In the genomic region with DNA sequence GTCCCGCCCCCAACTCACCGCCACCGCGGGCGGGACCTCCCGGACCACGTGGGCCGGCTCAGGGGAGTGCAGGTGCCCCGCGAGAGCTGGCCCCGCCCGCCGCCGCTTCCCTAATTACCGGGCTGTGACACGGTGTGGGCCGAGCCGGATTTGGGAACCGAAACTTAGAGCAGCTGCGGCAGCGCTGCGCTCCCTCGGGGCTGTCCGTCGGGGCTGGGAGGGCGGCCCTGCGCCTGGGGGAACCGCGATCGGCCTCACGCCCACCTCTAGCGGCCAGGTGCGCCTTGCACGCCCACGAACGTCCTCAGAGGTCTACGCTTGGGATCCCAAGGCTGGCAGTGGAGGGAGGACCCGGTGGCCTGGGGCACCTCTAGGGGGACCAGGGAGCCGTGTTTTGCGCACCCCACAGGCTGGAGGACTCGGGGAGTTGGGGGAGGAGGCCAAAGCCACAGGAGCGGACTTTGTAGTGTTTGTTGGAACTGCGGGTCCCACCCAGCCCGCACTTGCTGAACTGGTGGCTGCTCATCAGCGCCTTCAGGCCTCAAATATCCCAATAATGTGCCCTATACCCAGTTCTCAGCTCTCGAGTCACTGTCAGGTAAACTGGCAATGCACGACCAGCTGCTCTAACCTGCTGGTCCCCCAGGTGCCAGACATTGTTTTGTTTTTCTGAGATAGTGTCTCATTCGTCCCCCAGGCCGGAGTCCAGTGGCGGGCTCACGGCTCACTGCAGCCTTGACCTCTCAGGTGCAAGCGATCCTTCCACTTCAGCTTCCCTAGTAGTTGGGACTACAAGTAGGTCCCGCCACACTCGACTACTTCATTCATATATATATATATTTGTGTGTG, we compare ENCODE assay signal across 1 cellular context.
A peak's percentile ranks its signal among the peaks of the same experiment; 100 is the strongest.
TF ChIP-seq lines count a peak whose summit lies in the region.

No MANE protein-coding gene starts in this region.

TF ChIP-seq in HepG2, 621 proteins besides CTCF, POLR2A, EP300 and RAD21 (continued from another document and continues in another):
- TF ChIP-seq, protein P1, sequence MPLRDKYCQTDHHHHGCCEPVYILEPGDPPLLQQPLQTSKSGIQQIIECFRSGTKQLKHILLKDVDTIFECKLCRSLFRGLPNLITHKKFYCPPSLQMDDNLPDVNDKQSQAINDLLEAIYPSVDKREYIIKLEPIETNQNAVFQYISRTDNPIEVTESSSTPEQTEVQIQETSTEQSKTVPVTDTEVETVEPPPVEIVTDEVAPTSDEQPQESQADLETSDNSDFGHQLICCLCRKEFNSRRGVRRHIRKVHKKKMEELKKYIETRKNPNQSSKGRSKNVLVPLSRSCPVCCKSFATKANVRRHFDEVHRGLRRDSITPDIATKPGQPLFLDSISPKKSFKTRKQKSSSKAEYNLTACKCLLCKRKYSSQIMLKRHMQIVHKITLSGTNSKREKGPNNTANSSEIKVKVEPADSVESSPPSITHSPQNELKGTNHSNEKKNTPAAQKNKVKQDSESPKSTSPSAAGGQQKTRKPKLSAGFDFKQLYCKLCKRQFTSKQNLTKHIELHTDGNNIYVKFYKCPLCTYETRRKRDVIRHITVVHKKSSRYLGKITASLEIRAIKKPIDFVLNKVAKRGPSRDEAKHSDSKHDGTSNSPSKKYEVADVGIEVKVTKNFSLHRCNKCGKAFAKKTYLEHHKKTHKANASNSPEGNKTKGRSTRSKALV (CRISPR knock-in tag; IDR thresholded peaks at IDR 0.05), result no peak
- TF ChIP-seq ZNF83 (CRISPR knock-in tag; IDR thresholded peaks at IDR 0.05; ENCODE audit: borderline replicate concordance), result no peak
- peak; percentile 78; the same call in 1 of the 2 replicates for TF ChIP-seq HDAC1 (CRISPR knock-in tag; IDR thresholded peaks at IDR 0.05)
- no peak for TF ChIP-seq RXRB (CRISPR knock-in tag; IDR thresholded peaks at IDR 0.05; ENCODE audit: borderline replicate concordance)
- no peak for TF ChIP-seq SIX1 (CRISPR knock-in tag; IDR thresholded peaks at IDR 0.05; ENCODE audit: borderline replicate concordance)
- TF ChIP-seq ZNF570 (CRISPR knock-in tag; IDR thresholded peaks at IDR 0.05; ENCODE audit: borderline replicate concordance), result no peak
- peak; percentile 73; the same call in 1 of the 2 replicates for TF ChIP-seq ZNF746 (CRISPR knock-in tag; IDR thresholded peaks at IDR 0.05)
- peak; percentile 64; the same call in 1 of the 2 replicates for TF ChIP-seq NFE2L1 (CRISPR knock-in tag; IDR thresholded peaks at IDR 0.05; ENCODE audit: borderline replicate concordance)
- TF ChIP-seq ZNF510 (CRISPR knock-in tag; IDR thresholded peaks at IDR 0.05; ENCODE audit: low read depth), result 0 out of 2 replicates have a peak, but pooled peaks have one; percentile 32
- TF ChIP-seq TBX2 (CRISPR knock-in tag; IDR thresholded peaks at IDR 0.05; ENCODE audit: borderline replicate concordance), result peak; percentile 73
- TF ChIP-seq SKI (IDR thresholded peaks at IDR 0.05; ENCODE audit: partially characterized antibody), result no peak
- TF ChIP-seq FOSL2 (CRISPR knock-in tag; IDR thresholded peaks at IDR 0.05), result no peak; the same call in 1 of the 2 replicates
- TF ChIP-seq, protein P2, sequence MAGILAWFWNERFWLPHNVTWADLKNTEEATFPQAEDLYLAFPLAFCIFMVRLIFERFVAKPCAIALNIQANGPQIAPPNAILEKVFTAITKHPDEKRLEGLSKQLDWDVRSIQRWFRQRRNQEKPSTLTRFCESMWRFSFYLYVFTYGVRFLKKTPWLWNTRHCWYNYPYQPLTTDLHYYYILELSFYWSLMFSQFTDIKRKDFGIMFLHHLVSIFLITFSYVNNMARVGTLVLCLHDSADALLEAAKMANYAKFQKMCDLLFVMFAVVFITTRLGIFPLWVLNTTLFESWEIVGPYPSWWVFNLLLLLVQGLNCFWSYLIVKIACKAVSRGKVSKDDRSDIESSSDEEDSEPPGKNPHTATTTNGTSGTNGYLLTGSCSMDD (CRISPR knock-in tag; IDR thresholded peaks at IDR 0.05), result no peak
- TF ChIP-seq, protein P3, sequence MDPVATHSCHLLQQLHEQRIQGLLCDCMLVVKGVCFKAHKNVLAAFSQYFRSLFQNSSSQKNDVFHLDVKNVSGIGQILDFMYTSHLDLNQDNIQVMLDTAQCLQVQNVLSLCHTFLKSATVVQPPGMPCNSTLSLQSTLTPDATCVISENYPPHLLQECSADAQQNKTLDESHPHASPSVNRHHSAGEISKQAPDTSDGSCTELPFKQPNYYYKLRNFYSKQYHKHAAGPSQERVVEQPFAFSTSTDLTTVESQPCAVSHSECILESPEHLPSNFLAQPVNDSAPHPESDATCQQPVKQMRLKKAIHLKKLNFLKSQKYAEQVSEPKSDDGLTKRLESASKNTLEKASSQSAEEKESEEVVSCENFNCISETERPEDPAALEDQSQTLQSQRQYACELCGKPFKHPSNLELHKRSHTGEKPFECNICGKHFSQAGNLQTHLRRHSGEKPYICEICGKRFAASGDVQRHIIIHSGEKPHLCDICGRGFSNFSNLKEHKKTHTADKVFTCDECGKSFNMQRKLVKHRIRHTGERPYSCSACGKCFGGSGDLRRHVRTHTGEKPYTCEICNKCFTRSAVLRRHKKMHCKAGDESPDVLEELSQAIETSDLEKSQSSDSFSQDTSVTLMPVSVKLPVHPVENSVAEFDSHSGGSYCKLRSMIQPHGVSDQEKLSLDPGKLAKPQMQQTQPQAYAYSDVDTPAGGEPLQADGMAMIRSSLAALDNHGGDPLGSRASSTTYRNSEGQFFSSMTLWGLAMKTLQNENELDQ (CRISPR knock-in tag; IDR thresholded peaks at IDR 0.05; ENCODE audit: borderline replicate concordance), result no peak
- peak; percentile 60 for TF ChIP-seq FOXC1 (CRISPR knock-in tag; IDR thresholded peaks at IDR 0.05; ENCODE audit: borderline replicate concordance)
- TF ChIP-seq ZNF607 (CRISPR knock-in tag; IDR thresholded peaks at IDR 0.05; ENCODE audit: borderline replicate concordance), result peak; percentile 40; the same call in 1 of the 2 replicates
- TF ChIP-seq IRX3 (CRISPR knock-in tag; IDR thresholded peaks at IDR 0.05; ENCODE audit: borderline replicate concordance, low read depth), result no peak
- TF ChIP-seq, protein P4, sequence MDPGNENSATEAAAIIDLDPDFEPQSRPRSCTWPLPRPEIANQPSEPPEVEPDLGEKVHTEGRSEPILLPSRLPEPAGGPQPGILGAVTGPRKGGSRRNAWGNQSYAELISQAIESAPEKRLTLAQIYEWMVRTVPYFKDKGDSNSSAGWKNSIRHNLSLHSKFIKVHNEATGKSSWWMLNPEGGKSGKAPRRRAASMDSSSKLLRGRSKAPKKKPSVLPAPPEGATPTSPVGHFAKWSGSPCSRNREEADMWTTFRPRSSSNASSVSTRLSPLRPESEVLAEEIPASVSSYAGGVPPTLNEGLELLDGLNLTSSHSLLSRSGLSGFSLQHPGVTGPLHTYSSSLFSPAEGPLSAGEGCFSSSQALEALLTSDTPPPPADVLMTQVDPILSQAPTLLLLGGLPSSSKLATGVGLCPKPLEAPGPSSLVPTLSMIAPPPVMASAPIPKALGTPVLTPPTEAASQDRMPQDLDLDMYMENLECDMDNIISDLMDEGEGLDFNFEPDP (CRISPR knock-in tag; conservative IDR thresholded peaks at IDR 0.05), result no peak
- TF ChIP-seq, protein P5, sequence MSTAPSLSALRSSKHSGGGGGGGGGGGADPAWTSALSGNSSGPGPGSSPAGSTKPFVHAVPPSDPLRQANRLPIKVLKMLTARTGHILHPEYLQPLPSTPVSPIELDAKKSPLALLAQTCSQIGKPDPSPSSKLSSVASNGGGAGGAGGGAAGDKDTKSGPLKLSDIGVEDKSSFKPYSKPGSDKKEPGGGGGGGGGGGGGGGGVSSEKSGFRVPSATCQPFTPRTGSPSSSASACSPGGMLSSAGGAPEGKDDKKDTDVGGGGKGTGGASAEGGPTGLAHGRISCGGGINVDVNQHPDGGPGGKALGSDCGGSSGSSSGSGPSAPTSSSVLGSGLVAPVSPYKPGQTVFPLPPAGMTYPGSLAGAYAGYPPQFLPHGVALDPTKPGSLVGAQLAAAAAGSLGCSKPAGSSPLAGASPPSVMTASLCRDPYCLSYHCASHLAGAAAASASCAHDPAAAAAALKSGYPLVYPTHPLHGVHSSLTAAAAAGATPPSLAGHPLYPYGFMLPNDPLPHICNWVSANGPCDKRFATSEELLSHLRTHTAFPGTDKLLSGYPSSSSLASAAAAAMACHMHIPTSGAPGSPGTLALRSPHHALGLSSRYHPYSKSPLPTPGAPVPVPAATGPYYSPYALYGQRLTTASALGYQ (CRISPR knock-in tag; IDR thresholded peaks at IDR 0.05), result 0 out of 2 replicates have a peak, but pooled peaks have one; percentile 33
- no peak for TF ChIP-seq KLF11 (CRISPR knock-in tag; IDR thresholded peaks at IDR 0.05)
- TF ChIP-seq, protein P6, sequence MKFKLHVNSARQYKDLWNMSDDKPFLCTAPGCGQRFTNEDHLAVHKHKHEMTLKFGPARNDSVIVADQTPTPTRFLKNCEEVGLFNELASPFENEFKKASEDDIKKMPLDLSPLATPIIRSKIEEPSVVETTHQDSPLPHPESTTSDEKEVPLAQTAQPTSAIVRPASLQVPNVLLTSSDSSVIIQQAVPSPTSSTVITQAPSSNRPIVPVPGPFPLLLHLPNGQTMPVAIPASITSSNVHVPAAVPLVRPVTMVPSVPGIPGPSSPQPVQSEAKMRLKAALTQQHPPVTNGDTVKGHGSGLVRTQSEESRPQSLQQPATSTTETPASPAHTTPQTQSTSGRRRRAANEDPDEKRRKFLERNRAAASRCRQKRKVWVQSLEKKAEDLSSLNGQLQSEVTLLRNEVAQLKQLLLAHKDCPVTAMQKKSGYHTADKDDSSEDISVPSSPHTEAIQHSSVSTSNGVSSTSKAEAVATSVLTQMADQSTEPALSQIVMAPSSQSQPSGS (CRISPR knock-in tag; IDR thresholded peaks at IDR 0.05), result peak; percentile 39; the same call in 1 of the 2 replicates
- TF ChIP-seq, protein P7, sequence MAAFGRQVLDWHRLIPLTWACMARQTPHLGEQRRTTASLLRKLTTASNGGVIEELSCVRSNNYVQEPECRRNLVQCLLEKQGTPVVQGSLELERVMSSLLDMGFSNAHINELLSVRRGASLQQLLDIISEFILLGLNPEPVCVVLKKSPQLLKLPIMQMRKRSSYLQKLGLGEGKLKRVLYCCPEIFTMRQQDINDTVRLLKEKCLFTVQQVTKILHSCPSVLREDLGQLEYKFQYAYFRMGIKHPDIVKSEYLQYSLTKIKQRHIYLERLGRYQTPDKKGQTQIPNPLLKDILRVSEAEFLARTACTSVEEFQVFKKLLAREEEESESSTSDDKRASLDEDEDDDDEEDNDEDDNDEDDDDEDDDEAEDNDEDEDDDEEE (CRISPR knock-in tag; IDR thresholded peaks at IDR 0.05), result peak; percentile 77
- TF ChIP-seq CENPT (CRISPR knock-in tag; IDR thresholded peaks at IDR 0.05; ENCODE audit: low read depth), result no peak
- TF ChIP-seq NR2F6 (IDR thresholded peaks at IDR 0.05), result peak; percentile 69
- peak; percentile 57; the same call in 1 of the 2 replicates for TF ChIP-seq NR2F6 (CRISPR knock-in tag; IDR thresholded peaks at IDR 0.05)
- 0 out of 2 replicates have a peak, but pooled peaks have one; percentile 47 for TF ChIP-seq NPAS2 (CRISPR knock-in tag; IDR thresholded peaks at IDR 0.05; ENCODE audit: borderline replicate concordance)
- TF ChIP-seq ZNF572 (CRISPR knock-in tag; IDR thresholded peaks at IDR 0.05), result 0 out of 2 replicates have a peak, but pooled peaks have one; percentile 23
- 0 out of 2 replicates have a peak, but pooled peaks have one; percentile 5 for TF ChIP-seq ZNF431 (CRISPR knock-in tag; IDR thresholded peaks at IDR 0.05; ENCODE audit: borderline replicate concordance, low read depth)
- TF ChIP-seq, protein P8, sequence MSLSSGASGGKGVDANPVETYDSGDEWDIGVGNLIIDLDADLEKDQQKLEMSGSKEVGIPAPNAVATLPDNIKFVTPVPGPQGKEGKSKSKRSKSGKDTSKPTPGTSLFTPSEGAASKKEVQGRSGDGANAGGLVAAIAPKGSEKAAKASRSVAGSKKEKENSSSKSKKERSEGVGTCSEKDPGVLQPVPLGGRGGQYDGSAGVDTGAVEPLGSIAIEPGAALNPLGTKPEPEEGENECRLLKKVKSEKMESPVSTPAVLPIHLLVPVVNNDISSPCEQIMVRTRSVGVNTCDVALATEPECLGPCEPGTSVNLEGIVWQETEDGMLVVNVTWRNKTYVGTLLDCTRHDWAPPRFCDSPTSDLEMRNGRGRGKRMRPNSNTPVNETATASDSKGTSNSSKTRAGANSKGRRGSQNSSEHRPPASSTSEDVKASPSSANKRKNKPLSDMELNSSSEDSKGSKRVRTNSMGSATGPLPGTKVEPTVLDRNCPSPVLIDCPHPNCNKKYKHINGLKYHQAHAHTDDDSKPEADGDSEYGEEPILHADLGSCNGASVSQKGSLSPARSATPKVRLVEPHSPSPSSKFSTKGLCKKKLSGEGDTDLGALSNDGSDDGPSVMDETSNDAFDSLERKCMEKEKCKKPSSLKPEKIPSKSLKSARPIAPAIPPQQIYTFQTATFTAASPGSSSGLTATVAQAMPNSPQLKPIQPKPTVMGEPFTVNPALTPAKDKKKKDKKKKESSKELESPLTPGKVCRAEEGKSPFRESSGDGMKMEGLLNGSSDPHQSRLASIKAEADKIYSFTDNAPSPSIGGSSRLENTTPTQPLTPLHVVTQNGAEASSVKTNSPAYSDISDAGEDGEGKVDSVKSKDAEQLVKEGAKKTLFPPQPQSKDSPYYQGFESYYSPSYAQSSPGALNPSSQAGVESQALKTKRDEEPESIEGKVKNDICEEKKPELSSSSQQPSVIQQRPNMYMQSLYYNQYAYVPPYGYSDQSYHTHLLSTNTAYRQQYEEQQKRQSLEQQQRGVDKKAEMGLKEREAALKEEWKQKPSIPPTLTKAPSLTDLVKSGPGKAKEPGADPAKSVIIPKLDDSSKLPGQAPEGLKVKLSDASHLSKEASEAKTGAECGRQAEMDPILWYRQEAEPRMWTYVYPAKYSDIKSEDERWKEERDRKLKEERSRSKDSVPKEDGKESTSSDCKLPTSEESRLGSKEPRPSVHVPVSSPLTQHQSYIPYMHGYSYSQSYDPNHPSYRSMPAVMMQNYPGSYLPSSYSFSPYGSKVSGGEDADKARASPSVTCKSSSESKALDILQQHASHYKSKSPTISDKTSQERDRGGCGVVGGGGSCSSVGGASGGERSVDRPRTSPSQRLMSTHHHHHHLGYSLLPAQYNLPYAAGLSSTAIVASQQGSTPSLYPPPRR (CRISPR knock-in tag; IDR thresholded peaks at IDR 0.05; ENCODE audit: borderline replicate concordance), result no peak
- TF ChIP-seq KDM1A (CRISPR knock-in tag; IDR thresholded peaks at IDR 0.05), result 0 out of 2 replicates have a peak, but pooled peaks have one; percentile 23
- peak; percentile 71 for TF ChIP-seq ZNF839 (CRISPR knock-in tag; IDR thresholded peaks at IDR 0.05; ENCODE audit: borderline replicate concordance)
- no peak for TF ChIP-seq FIP1L1 (IDR thresholded peaks at IDR 0.05; ENCODE audit: borderline replicate concordance, insufficient read depth, low read depth, low read length)
- no peak for TF ChIP-seq ZNF282 (IDR thresholded peaks at IDR 0.05; ENCODE audit: partially characterized antibody)
- peak; percentile 18; the same call in 1 of the 2 replicates for TF ChIP-seq HOXA5 (CRISPR knock-in tag; IDR thresholded peaks at IDR 0.05)
- TF ChIP-seq, protein P9, sequence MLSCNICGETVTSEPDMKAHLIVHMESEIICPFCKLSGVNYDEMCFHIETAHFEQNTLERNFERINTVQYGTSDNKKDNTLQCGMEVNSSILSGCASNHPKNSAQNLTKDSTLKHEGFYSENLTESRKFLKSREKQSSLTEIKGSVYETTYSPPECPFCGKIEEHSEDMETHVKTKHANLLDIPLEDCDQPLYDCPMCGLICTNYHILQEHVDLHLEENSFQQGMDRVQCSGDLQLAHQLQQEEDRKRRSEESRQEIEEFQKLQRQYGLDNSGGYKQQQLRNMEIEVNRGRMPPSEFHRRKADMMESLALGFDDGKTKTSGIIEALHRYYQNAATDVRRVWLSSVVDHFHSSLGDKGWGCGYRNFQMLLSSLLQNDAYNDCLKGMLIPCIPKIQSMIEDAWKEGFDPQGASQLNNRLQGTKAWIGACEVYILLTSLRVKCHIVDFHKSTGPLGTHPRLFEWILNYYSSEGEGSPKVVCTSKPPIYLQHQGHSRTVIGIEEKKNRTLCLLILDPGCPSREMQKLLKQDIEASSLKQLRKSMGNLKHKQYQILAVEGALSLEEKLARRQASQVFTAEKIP (CRISPR knock-in tag; IDR thresholded peaks at IDR 0.05; ENCODE audit: borderline replicate concordance), result no peak
- TF ChIP-seq ZNF816 (CRISPR knock-in tag; IDR thresholded peaks at IDR 0.05; ENCODE audit: borderline replicate concordance), result no peak
- TF ChIP-seq ZNF709 (CRISPR knock-in tag; IDR thresholded peaks at IDR 0.05), result peak; percentile 53
